In genomic region chr2:65456886-65457285, GRCh38 we compare ENCODE assay signal across 26 cellular contexts.
"Had no signal": no experiment of that assay in that cellular context is flagged by ENCODE, and none has a peak within 500 bp of the region (broad histone marks: within the 10 kb centered on the region; RNA-seq: fewer than 3 reads in every experiment).

No MANE protein-coding gene starts in this region.

- H3K36me3 ChIP-seq: ascending aorta, esophagus squamous epithelium, gastrocnemius medialis, pancreas, prostate gland, uterus had no signal

- H3K4me1 ChIP-seq: ascending aorta, esophagus squamous epithelium, gastrocnemius medialis, pancreas, prostate gland, uterus had no signal

- ATAC-seq: activated CD4-positive, alpha-beta T cell treated with anti-CD3 and anti-CD28 coated beads for 36 hours; activated CD8-positive, alpha-beta memory T cell treated with anti-CD3 and anti-CD28 coated beads, Interleukin-2, amount 10 ng/mL, durations not matched to agents 7 days and 5 days; activated CD8-positive, alpha-beta T cell treated with anti-CD3 and anti-CD28 coated beads, Interleukin-2, amount 10 ng/mL, durations not matched to agents 7 days and 5 days; gastrocnemius medialis; left cardiac atrium; naive thymus-derived CD4-positive, alpha-beta T cell; pancreas; sciatic nerve; stimulated activated memory B cell treated with anti-CD40 and anti-IgM and Interleukin-4, amounts not matched to agents 10 μg/mL and 1 μg/mL and 100 μg/mL, for 72 hours; stimulated activated naive CD8-positive, alpha-beta T cell treated with anti-CD3 and anti-CD28 coated beads, Interleukin-15, amount 100 ng/mL, for 72 hours had no signal

- H3K4me3 ChIP-seq: ascending aorta, esophagus squamous epithelium, gastrocnemius medialis, hepatocyte, pancreas, prostate gland, skin epidermis, uterus had no signal

- H3K27me3 ChIP-seq: ascending aorta, gastrocnemius medialis, hepatocyte, pancreas, uterus had no signal

- H3K27ac ChIP-seq: ascending aorta, esophagus squamous epithelium, gastrocnemius medialis, hepatocyte, pancreas, prostate gland, uterus had no signal

- H2AFZ ChIP-seq: hepatocyte had no signal

- DNase-seq: activated CD4-positive, alpha-beta T cell treated with anti-CD3 and anti-CD28 coated beads for 36 hours; activated CD4-positive, CD25-positive, alpha-beta regulatory T cell; activated CD8-positive, alpha-beta memory T cell treated with anti-CD3 and anti-CD28 coated beads, Interleukin-2, amount 10 ng/mL, durations not matched to agents 7 days and 5 days; activated CD8-positive, alpha-beta T cell treated with anti-CD3 and anti-CD28 coated beads, Interleukin-2, amount 10 ng/mL, durations not matched to agents 7 days and 5 days; activated naive CD4-positive, alpha-beta T cell treated with Interleukin-2 at 50 U/mL for 16 hours; activated T-cell treated with anti-CD3 and anti-CD28 coated beads, Interleukin-2, amount 50 U/mL, for 48 hours; central memory CD4-positive, alpha-beta T cell; endodermal cell; esophagus squamous epithelium; gastrocnemius medialis; islet precursor cell; left cardiac atrium; midbrain; naive thymus-derived CD4-positive, alpha-beta T cell; pancreas; retina; stimulated activated CD4-positive, alpha-beta T cell treated with anti-CD3 and anti-CD28 coated beads, Interleukin-4, amount 100 ng/mL, for 24 hours; stimulated activated naive CD8-positive, alpha-beta T cell treated with anti-CD3 and anti-CD28 coated beads, Interleukin-15, amount 100 ng/mL, for 72 hours; substantia nigra; uterus had no signal

- H3K4me2 ChIP-seq: hepatocyte had no signal

- H3K79me2 ChIP-seq: hepatocyte had no signal

- H3K9me3 ChIP-seq: ascending aorta, esophagus squamous epithelium, gastrocnemius medialis, pancreas, prostate gland, uterus had no signal
